13 cellular contexts compared by ENCODE assay signal in genomic region chr2:54099834-54100595, GRCh38. TPM values are rescaled to one million over a fixed set of nuclear protein-coding genes. Genes with fewer than 3 reads are reported as not detected.
DNase-seq lines count a peak whose midpoint lies in the region; ATAC-seq, FAIRE-seq and TF ChIP-seq lines count a peak whose summit lies in the region.
"Had no signal": no experiment of that assay in that cellular context is flagged by ENCODE, and none has a peak within 500 bp of the region (broad histone marks: within the 10 kb centered on the region; RNA-seq: fewer than 3 reads in every experiment).

No MANE protein-coding gene starts in this region.

- in situ Hi-C loops in HepG2 (cut with HindIII; ENCODE audit: extremely low pct_ligation_motif_present, low pct_unique_long_range_greater_than_20kb), result loop anchor here (10.0 kb wide), 1 partner anchor 735 kb away; no protein-coding TSS in a partner anchor

- peaks cover 81% of the 10 kb centered on the region for H3K4me1 Mint-ChIP-seq in activated B cell treated with CpG ODN at 0.5 μM for 24 hours

- POLR2A ChIA-PET in activated B cell treated with CpG ODN at 0.5 μM for 24 hours (lab: Charles Lee) (interaction anchor here (0.6 to 3.8 kb wide), 12 partner anchors 10 to 1518 kb away, joined by 3 to 37 read pairs (median 4); partner anchors contain the start of genes ACYP2 and PSME4), HepG2 (lab: Yijun Ruan, JAX) (no interaction called here)

- H3K4me2 ChIP-seq in HepG2 (ENCODE audit: low read depth, low read length), result no peak overlapping the region

- H3K27me3 ChIP-seq in lower lobe of right lung (ENCODE audit: low read depth), result no peaks in the 10 kb centered on the region
- no peaks in the 10 kb centered on the region for H3K27me3 ChIP-seq in HepG2 (ENCODE audit: control insufficient read depth in 1 of 2, insufficient read depth in 2 of 2, low read length in 2 of 2)
- H3K27me3 ChIP-seq: pancreas had no signal

- CTCF ChIA-PET in activated B cell treated with CpG ODN at 0.5 μM for 24 hours (lab: Charles Lee), result no interaction called here
- CTCF ChIA-PET in HepG2 (lab: Yijun Ruan, JAX; ENCODE audit: low intra/inter-chr PET ratio, low total read pairs), result no interaction called here

- no peak for FAIRE-seq in HepG2 (lab: Jason Lieb, UNC)
- FAIRE-seq: pancreas had no signal

- H3K4me3 Mint-ChIP-seq in activated B cell treated with CpG ODN at 0.5 μM for 24 hours, result peak overlapping the region; percentile 52
- H3K4me3 Mint-ChIP-seq: type B pancreatic cell had no signal

- no peak overlapping the region for H3K4me3 ChIP-seq in lower lobe of right lung
- H3K4me3 ChIP-seq in HepG2 (replicated peaks in 1 of 3; ENCODE audit: insufficient read depth in 1 of 3, low read depth in 2 of 3, low read length in 3 of 3), result no peak overlapping the region
- H3K4me3 ChIP-seq: pancreas had no signal

- no peak overlapping the region for H3K27ac ChIP-seq in lower lobe of right lung
- no peak overlapping the region for H3K27ac ChIP-seq in HepG2 (ENCODE audit: extremely low read length, insufficient read depth, low read length)
- H3K27ac ChIP-seq: pancreas had no signal

- no TSS peak for BruUV-seq in HepG2 (replicated peaks; lab: Mats Ljungman, UMichigan)

- intact Hi-C loops in activated B cell treated with CpG ODN at 0.5 μM for 24 hours (cut with micrococcal nuclease) (loop anchor here (1.0 to 5.0 kb wide), 9 partner anchors 19 to 1517 kb away; partner anchors contain the start of genes CHAC2, EML6, PPP4R3B and PSME4), lower lobe of right lung (cut with DNase I) (no loop called here), HepG2 (cut with micrococcal nuclease; ENCODE audit: unreplicated experiment) (no loop called here)

- no peak overlapping the region for H2AFZ ChIP-seq in HepG2 (ENCODE audit: low read length)

- 92% methylated on average over 7 of the region's 7 CpGs for WGBS in HepG2 (ENCODE audit: low lambda C conversion rate)

- H3K36me3 Mint-ChIP-seq in activated B cell treated with CpG ODN at 0.5 μM for 24 hours (ENCODE audit: low read depth), result peaks cover 4% of the 10 kb centered on the region

- H3K36me3 ChIP-seq in lower lobe of right lung (no peaks in the 10 kb centered on the region), HepG2 (replicated peaks in 1 of 2; ENCODE audit: control insufficient read depth in 1 of 2, insufficient read depth in 2 of 2, low read length in 2 of 2) (no peaks in the 10 kb centered on the region)
- H3K36me3 ChIP-seq: pancreas had no signal

- no peaks in the 10 kb centered on the region for H4K20me1 ChIP-seq in HepG2 (ENCODE audit: insufficient read depth, low read length)

- peak; percentile 70 for ATAC-seq in GM18520 (IDR thresholded peaks at IDR 0.05; ENCODE audit: unreplicated experiment)
- ATAC-seq in GM21619 (IDR thresholded peaks at IDR 0.05; ENCODE audit: unreplicated experiment), result peak; percentile 77
- peak; percentile 78 for ATAC-seq in HG03135 (IDR thresholded peaks at IDR 0.05; ENCODE audit: unreplicated experiment)
- peak; percentile 75 for ATAC-seq in activated B cell treated with CpG ODN at 0.5 μM for 24 hours (ENCODE audit: low read depth)
- ATAC-seq in lower lobe of right lung, result no peak
- ATAC-seq in HepG2, result no peak
- ATAC-seq: left ventricle myocardium superior, pancreas had no signal

- TF ChIP-seq EP300 in HepG2 (IDR thresholded peaks at IDR 0.05; ENCODE audit: low read depth in 2 of 2, low read length in 2 of 2) (no peak), HepG2 (CRISPR knock-in tag; IDR thresholded peaks at IDR 0.05; ENCODE audit: borderline replicate concordance) (no peak)

- DNase-seq in activated B cell treated with CpG ODN at 0.5 μM for 24 hours (peak; percentile 45), lower lobe of right lung (no peak), HepG2 (ENCODE audit: low spot score) (no peak), MV-4-11 (lab: John Stamatoyannopoulos, UW) (no peak)
- DNase-seq in activated CD4-positive, alpha-beta T cell treated with anti-CD3 and anti-CD28 coated beads, Interleukin-2, amount 50 U/mL, for 4 hours, result no peak
- DNase-seq: left ventricle myocardium superior, NCI-H510A, pancreas, T-helper 9 cell had no signal

- peak overlapping the region; percentile 91 for H3K27ac Mint-ChIP-seq in activated B cell treated with CpG ODN at 0.5 μM for 24 hours
- H3K27ac Mint-ChIP-seq: type B pancreatic cell had no signal

- H3K79me2 ChIP-seq in HepG2 (ENCODE audit: insufficient read depth, low read length), result no peaks in the 10 kb centered on the region

- no peak for TF ChIP-seq CTCF in activated B cell treated with CpG ODN at 0.5 μM for 24 hours (IDR thresholded peaks at IDR 0.05)
- no peak for TF ChIP-seq CTCF in lower lobe of right lung (IDR thresholded peaks at IDR 0.05)
- no peak for TF ChIP-seq CTCF in HepG2 (CRISPR knock-in tag; IDR thresholded peaks at IDR 0.05)

- H3K4me1 ChIP-seq in lower lobe of right lung (peaks cover 14% of the 10 kb centered on the region), HepG2 (ENCODE audit: insufficient read depth, low read length) (peaks cover 19% of the 10 kb centered on the region)
- H3K4me1 ChIP-seq: pancreas had no signal

- TF ChIP-seq RAD21 in HepG2 (CRISPR knock-in tag; IDR thresholded peaks at IDR 0.05), result no peak

- H3K9me3 Mint-ChIP-seq in activated B cell treated with CpG ODN at 0.5 μM for 24 hours, result peaks cover 4% of the 10 kb centered on the region

- no peaks in the 10 kb centered on the region for H3K27me3 Mint-ChIP-seq in activated B cell treated with CpG ODN at 0.5 μM for 24 hours

- TF ChIP-seq POLR2A in HepG2 (IDR thresholded peaks at IDR 0.05; ENCODE audit: insufficient read depth in 1 of 2, low read depth in 2 of 2, low read length in 2 of 2), result no peak

- H3K9me3 ChIP-seq in lower lobe of right lung, result no peaks in the 10 kb centered on the region
- no peaks in the 10 kb centered on the region for H3K9me3 ChIP-seq in HepG2 (ENCODE audit: low read length)
- H3K9me3 ChIP-seq: pancreas had no signal

- H3K9ac ChIP-seq in HepG2 (ENCODE audit: insufficient read depth, low read depth, low read length), result no peak overlapping the region

TF ChIP-seq in HepG2, 621 proteins besides CTCF, POLR2A, EP300 and RAD21 (continues in another document):
- no peak for TF ChIP-seq ARNTL (CRISPR knock-in tag; IDR thresholded peaks at IDR 0.05)
- no peak for TF ChIP-seq MXD1 (CRISPR knock-in tag; IDR thresholded peaks at IDR 0.05)
- TF ChIP-seq FOXO1 (CRISPR knock-in tag; IDR thresholded peaks at IDR 0.05), result no peak
- TF ChIP-seq GATA4 (IDR thresholded peaks at IDR 0.05; ENCODE audit: borderline replicate concordance, low read depth), result no peak
- no peak for TF ChIP-seq MBNL3 (CRISPR knock-in tag; conservative IDR thresholded peaks at IDR 0.05)
- no peak for TF ChIP-seq ZNF225 (CRISPR knock-in tag; IDR thresholded peaks at IDR 0.05)
- no peak for TF ChIP-seq THAP11 (CRISPR knock-in tag; IDR thresholded peaks at IDR 0.05)
- TF ChIP-seq CREBL2 (CRISPR knock-in tag; IDR thresholded peaks at IDR 0.05; ENCODE audit: borderline replicate concordance), result no peak

RNA-seq across cellular contexts. Expression of gene ACYP2, which starts 15.4 kb away (rescaled TPM):
- total RNA-seq in activated B cell treated with CpG ODN at 0.5 μM for 24 hours (14.9 and 15.9 TPM in 2 replicates), lower lobe of right lung (15.3 TPM), HepG2 (2016; rRNA removed; fragmentation: Illumina TruSeq; extraction: Trizol) (12.3 and 16.2 TPM in 2 replicates)
- 16.7 and 22.4 TPM in 2 replicates for total RNA-seq in HepG2 (2016; cell fraction: cytosol; rRNA removed; fragmentation: Illumina TruSeq; extraction: Trizol; ENCODE audit: low read depth)
- total RNA-seq in HepG2 (2016; cell fraction: insoluble cytoplasmic fraction; rRNA removed; fragmentation: Illumina TruSeq; extraction: Trizol), result 12.7 and 14.1 TPM in 2 replicates
- 19.5 and 23.4 TPM in 2 replicates for total RNA-seq in HepG2 (2016; cell fraction: membrane; rRNA removed; fragmentation: Illumina TruSeq; extraction: Trizol)
- total RNA-seq in HepG2 (2016; cell fraction: nucleus; rRNA removed; fragmentation: Illumina TruSeq; extraction: Trizol), result 10.0 TPM in 2 replicates
- polyA plus RNA-seq in HepG2 (2011; rRNA removed), result 10.9 and 12.7 TPM in 2 replicates
- 12.4 and 13.2 TPM in 2 replicates for polyA plus RNA-seq in HepG2 (2011; cell fraction: cytosol; rRNA removed)
- 6.9 and 8.0 TPM in 2 replicates for polyA plus RNA-seq in HepG2 (2011; cell fraction: nucleus; rRNA removed)
- 13.1 and 13.2 TPM in 2 replicates for polyA plus RNA-seq in HepG2 (2012)
- polyA plus RNA-seq in HepG2 (2016; cell fraction: cytosol; fragmentation: Illumina TruSeq; extraction: Trizol; ENCODE audit: low read depth), result 24.2 and 34.3 TPM in 2 replicates
- polyA plus RNA-seq in HepG2 (2016; cell fraction: insoluble cytoplasmic fraction; fragmentation: Illumina TruSeq; extraction: Trizol; ENCODE audit: low read depth), result 20.0 and 20.4 TPM in 2 replicates
- 23.2 and 26.0 TPM in 2 replicates for polyA plus RNA-seq in HepG2 (2016; cell fraction: membrane; fragmentation: Illumina TruSeq; extraction: Trizol; ENCODE audit: low read depth)
- polyA plus RNA-seq in HepG2 (2016; cell fraction: nucleus; fragmentation: Illumina TruSeq; extraction: Trizol; ENCODE audit: insufficient read depth, low read depth), result 13.3 and 15.2 TPM in 2 replicates
- polyA minus RNA-seq in HepG2 (2011; rRNA and poly(A)+ RNA removed; ENCODE audit: low replicate concordance), result 1.3 and 12.1 TPM in 2 replicates
- 5.1 and 7.8 TPM in 2 replicates for polyA minus RNA-seq in HepG2 (2011; cell fraction: cytosol; rRNA and poly(A)+ RNA removed)
- polyA minus RNA-seq in HepG2 (2011; cell fraction: nucleus; rRNA and poly(A)+ RNA removed), result 17.8 and 22.0 TPM in 2 replicates

Comparison
In these comparisons a context has a peak if more than half of its experiments do, and no peak if none do; other contexts are left out.
1. ATAC-seq: peak in GM18520 (single experiment), GM21619 (single experiment), HG03135 (single experiment) and activated B cell treated with CpG ODN at 0.5 μM for 24 hours (single experiment); none in lower lobe of right lung (0 of 2) and HepG2 (single experiment).